16 cellular contexts compared by ENCODE assay signal in genomic region chr7:77391230-77391629, GRCh38. TPM values are rescaled to one million over a fixed set of nuclear protein-coding genes. Genes with fewer than 3 reads are reported as not detected.
DNase-seq lines count a peak whose midpoint lies in the region; ATAC-seq, FAIRE-seq and TF ChIP-seq lines count a peak whose summit lies in the region.
"Had no signal": no experiment of that assay in that cellular context is flagged by ENCODE, and none has a peak within 500 bp of the region (broad histone marks: within the 10 kb centered on the region; RNA-seq: fewer than 3 reads in every experiment).

No MANE protein-coding gene starts in this region.

- H4K20me1 ChIP-seq in HepG2 (ENCODE audit: insufficient read depth, low read length): no peaks in the 10 kb centered on the region

- H3K27ac ChIP-seq in neutrophil (peak overlapping the region; percentile 47), HepG2 (ENCODE audit: extremely low read length, insufficient read depth, low read length) (no peak overlapping the region), aorta (ENCODE audit: low read depth in 1 of 2, low read length in 2 of 2) (no peak overlapping the region)

- ATAC-seq in GM18907 (IDR thresholded peaks at IDR 0.05; ENCODE audit: unreplicated experiment) (peak; percentile 55), HG02588 (IDR thresholded peaks at IDR 0.05; ENCODE audit: unreplicated experiment) (peak; percentile 57), HepG2 (no peak), aorta (ENCODE audit: low FRiP score) (no peak)
- ATAC-seq: activated CD8-positive, alpha-beta memory T cell treated with anti-CD3 and anti-CD28 coated beads, Interleukin-2, amount 10 ng/mL, durations not matched to agents 7 days and 5 days; PC-3 had no signal

- H3K27me3 ChIP-seq in neutrophil: no peaks in the 10 kb centered on the region
- no peaks in the 10 kb centered on the region for H3K27me3 ChIP-seq in HepG2 (ENCODE audit: control insufficient read depth in 1 of 2, insufficient read depth in 2 of 2, low read length in 2 of 2)
- H3K27me3 ChIP-seq in aorta (ENCODE audit: control insufficient read depth in 1 of 2, insufficient read depth in 2 of 2, low read length in 1 of 2): no peaks in the 10 kb centered on the region

- H3K36me3 ChIP-seq in neutrophil (peaks cover 22% of the 10 kb centered on the region), HepG2 (replicated peaks in 1 of 2; ENCODE audit: control insufficient read depth in 1 of 2, insufficient read depth in 2 of 2, low read length in 2 of 2) (peaks cover 3 to 31% of the 10 kb centered on the region in 2 experiments), aorta (ENCODE audit: control insufficient read depth in 1 of 2, insufficient read depth in 2 of 2, low read length in 1 of 2) (peaks cover 3 to 7% of the 10 kb centered on the region in 2 donors)
- H3K36me3 ChIP-seq: HAP-1 had no signal

- H3K4me2 ChIP-seq in HepG2 (ENCODE audit: low read depth, low read length): no peak overlapping the region

- CTCF ChIA-PET in HepG2 (lab: Yijun Ruan, JAX; ENCODE audit: low intra/inter-chr PET ratio, low total read pairs): no interaction called here

- H3K4me3 ChIP-seq in neutrophil (ENCODE audit: low read depth in 1 of 2, low read length in 1 of 2) (no peak overlapping the region), HepG2 (replicated peaks in 1 of 3; ENCODE audit: insufficient read depth in 1 of 3, low read depth in 2 of 3, low read length in 3 of 3) (no peak overlapping the region), aorta (ENCODE audit: low read length in 2 of 2) (no peak overlapping the region)
- H3K4me3 ChIP-seq: HAP-1 had no signal

- no TSS peak for BruUV-seq in HepG2 (replicated peaks; lab: Mats Ljungman, UMichigan)

- peaks cover 8% of the 10 kb centered on the region for H3K79me2 ChIP-seq in HepG2 (ENCODE audit: insufficient read depth, low read length)

- no peak overlapping the region for H2AFZ ChIP-seq in HepG2 (ENCODE audit: low read length)

- WGBS in HepG2 (ENCODE audit: low lambda C conversion rate): 98% methylated on average over 2 of the region's 2 CpGs
- 83 to 86% methylated on average over 2 of the region's 2 CpGs for WGBS in aorta, 2 donors

- H3K9ac ChIP-seq in HepG2 (ENCODE audit: insufficient read depth, low read depth, low read length): no peak overlapping the region

- TF ChIP-seq RAD21 in HepG2 (CRISPR knock-in tag; IDR thresholded peaks at IDR 0.05): no peak

- no peak for TF ChIP-seq POLR2A in HepG2 (IDR thresholded peaks at IDR 0.05; ENCODE audit: insufficient read depth in 1 of 2, low read depth in 2 of 2, low read length in 2 of 2)

- intact Hi-C loops in HepG2 (cut with micrococcal nuclease; ENCODE audit: unreplicated experiment): no loop called here
- intact Hi-C loops in aorta (cut with DNase I): no loop called here

- H3K4me1 ChIP-seq in neutrophil (ENCODE audit: control insufficient read depth in 1 of 2, insufficient read depth in 1 of 2, low read depth in 1 of 2, low read length in 1 of 2) (peaks cover 4 to 5% of the 10 kb centered on the region in 2 experiments), HepG2 (ENCODE audit: insufficient read depth, low read length) (peaks cover 67% of the 10 kb centered on the region), aorta (ENCODE audit: control insufficient read depth in 1 of 2, insufficient read depth in 2 of 2, low read length in 2 of 2) (no peaks in the 10 kb centered on the region)
- H3K4me1 ChIP-seq: HAP-1 had no signal

- no peak for FAIRE-seq in HepG2 (lab: Jason Lieb, UNC)
- FAIRE-seq: frontal cortex, HTR-8/SVneo had no signal

- TF ChIP-seq CTCF in neutrophil (IDR thresholded peaks at IDR 0.05) (no peak), HepG2 (CRISPR knock-in tag; IDR thresholded peaks at IDR 0.05) (no peak)

- H3K9me3 ChIP-seq in neutrophil: no peaks in the 10 kb centered on the region
- H3K9me3 ChIP-seq in HepG2 (ENCODE audit: low read length): no peaks in the 10 kb centered on the region
- H3K9me3 ChIP-seq in aorta (ENCODE audit: control insufficient read depth, low read length): no peaks in the 10 kb centered on the region
- H3K9me3 ChIP-seq: Caco-2, HAP-1 had no signal

- POLR2A ChIA-PET in HepG2 (lab: Yijun Ruan, JAX): interaction anchor here (0.6 kb wide), 1 partner anchor 48 kb away, joined by 4 read pairs; no protein-coding TSS in a partner anchor

- in situ Hi-C loops in HepG2 (cut with HindIII; ENCODE audit: extremely low pct_ligation_motif_present, low pct_unique_long_range_greater_than_20kb): no loop called here

- TF ChIP-seq EP300 in HepG2 (IDR thresholded peaks at IDR 0.05; ENCODE audit: low read depth in 2 of 2, low read length in 2 of 2) (no peak), HepG2 (CRISPR knock-in tag; IDR thresholded peaks at IDR 0.05; ENCODE audit: borderline replicate concordance) (no peak)

- DNase-seq in MV-4-11 (lab: John Stamatoyannopoulos, UW): peak; percentile 74
- DNase-seq in HepG2 (ENCODE audit: low spot score): no peak
- DNase-seq in T-helper 9 cell: no peak
- no peak for DNase-seq in activated T-cell treated with anti-CD3 and anti-CD28 coated beads, Interleukin-2, amount 50 U/mL, for 1 hour
- DNase-seq in aorta: no peak
- DNase-seq: activated CD8-positive, alpha-beta memory T cell treated with anti-CD3 and anti-CD28 coated beads, Interleukin-2, amount 10 ng/mL, durations not matched to agents 7 days and 5 days; Caco-2; effector CD4-positive, alpha-beta T cell; NCI-H2029; PC-3 had no signal

TF ChIP-seq in HepG2, 621 proteins besides CTCF, POLR2A, EP300 and RAD21:
- TF ChIP-seq ARNTL (CRISPR knock-in tag; IDR thresholded peaks at IDR 0.05) (no peak), ETV6 (CRISPR knock-in tag; conservative IDR thresholded peaks at IDR 0.05) (no peak), MTERF4 (CRISPR knock-in tag; IDR thresholded peaks at IDR 0.05) (no peak), ZFP1 (CRISPR knock-in tag; IDR thresholded peaks at IDR 0.05) (no peak), RXRA (CRISPR knock-in tag; IDR thresholded peaks at IDR 0.05) (no peak), ZGPAT (CRISPR knock-in tag; IDR thresholded peaks at IDR 0.05) (no peak), KLF6 (CRISPR knock-in tag; IDR thresholded peaks at IDR 0.05) (no peak), HMG20B (CRISPR knock-in tag; conservative IDR thresholded peaks at IDR 0.05) (no peak), RORA (CRISPR knock-in tag; IDR thresholded peaks at IDR 0.05) (no peak), REL (CRISPR knock-in tag; conservative IDR thresholded peaks at IDR 0.05) (no peak)

RNA-seq across cellular contexts. Expression of gene GSAP, which starts 24.9 kb away (rescaled TPM):
- 15.6 and 34.6 TPM in 2 replicates for total RNA-seq in HepG2 (2016; rRNA removed; fragmentation: Illumina TruSeq; extraction: Trizol)
- total RNA-seq in HepG2 (2016; cell fraction: cytosol; rRNA removed; fragmentation: Illumina TruSeq; extraction: Trizol; ENCODE audit: low read depth): 16.9 and 17.1 TPM in 2 replicates
- 17.6 and 34.6 TPM in 2 replicates for total RNA-seq in HepG2 (2016; cell fraction: insoluble cytoplasmic fraction; rRNA removed; fragmentation: Illumina TruSeq; extraction: Trizol)
- total RNA-seq in HepG2 (2016; cell fraction: membrane; rRNA removed; fragmentation: Illumina TruSeq; extraction: Trizol): 15.9 and 18.6 TPM in 2 replicates
- 83.9 and 97.3 TPM in 2 replicates for total RNA-seq in HepG2 (2016; cell fraction: nucleus; rRNA removed; fragmentation: Illumina TruSeq; extraction: Trizol)
- 33.6 and 40.6 TPM in 2 replicates for polyA plus RNA-seq in HepG2 (2011; rRNA removed)
- 6.9 and 7.5 TPM in 2 replicates for polyA plus RNA-seq in HepG2 (2011; cell fraction: cytosol; rRNA removed)
- polyA plus RNA-seq in HepG2 (2011; cell fraction: nucleus; rRNA removed): 125 and 131 TPM in 2 replicates
- polyA plus RNA-seq in HepG2 (2012): 13.4 and 21.8 TPM in 2 replicates
- polyA plus RNA-seq in HepG2 (2016; cell fraction: cytosol; fragmentation: Illumina TruSeq; extraction: Trizol; ENCODE audit: low read depth): 2.5 and 2.9 TPM in 2 replicates
- polyA plus RNA-seq in HepG2 (2016; cell fraction: insoluble cytoplasmic fraction; fragmentation: Illumina TruSeq; extraction: Trizol; ENCODE audit: low read depth): 11.8 and 12.4 TPM in 2 replicates
- 5.4 and 5.5 TPM in 2 replicates for polyA plus RNA-seq in HepG2 (2016; cell fraction: membrane; fragmentation: Illumina TruSeq; extraction: Trizol; ENCODE audit: low read depth)
- 116 and 121 TPM in 2 replicates for polyA plus RNA-seq in HepG2 (2016; cell fraction: nucleus; fragmentation: Illumina TruSeq; extraction: Trizol; ENCODE audit: insufficient read depth, low read depth)
- polyA minus RNA-seq in HepG2 (2011; rRNA and poly(A)+ RNA removed; ENCODE audit: low replicate concordance): 28.9 TPM in 1 of 2 replicates, not detected in the other
- polyA minus RNA-seq in HepG2 (2011; cell fraction: cytosol; rRNA and poly(A)+ RNA removed): 5.1 and 7.3 TPM in 2 replicates
- polyA minus RNA-seq in HepG2 (2011; cell fraction: nucleus; rRNA and poly(A)+ RNA removed): 126 and 129 TPM in 2 replicates
- total RNA-seq in aorta: 10 to 100 TPM; 10.2 to 24.1 TPM
- polyA plus RNA-seq in aorta: 1 to 10 TPM; 3.7 to 5.8 TPM

Comparison
In these comparisons a context has a peak if more than half of its experiments do, and no peak if none do; other contexts are left out.
1. ATAC-seq: peak in GM18907 (single experiment) and HG02588 (single experiment); none in HepG2 (single experiment) and aorta (single experiment).